ENCODE assay signal across 8 cellular contexts in genomic region chr1:111399792-111400610, GRCh38. TPM values are rescaled to one million over a fixed set of nuclear protein-coding genes. Genes with fewer than 3 reads are reported as not detected.
DNase-seq lines count a peak whose midpoint lies in the region; ATAC-seq and TF ChIP-seq lines count a peak whose summit lies in the region.

No MANE protein-coding gene starts in this region.

- DNase-seq in CD4-positive, alpha-beta T cell = peak in 8 of 10 experiments; percentile 7 to 34 (median 18)
- DNase-seq in GM19240 (ENCODE audit: insufficient read length, low spot score) (peak; percentile 33), NCI-H748 treated with DMSO at 0.1 percent for 48 hours (lab: John Stamatoyannopoulos, UW) (peak; percentile 24), activated T-cell treated with anti-CD3 and anti-CD28 coated beads for 4 hours (peak; percentile 43), glomerular visceral epithelial cell (ENCODE audit: extremely low spot score) (peak; percentile 41), gastrocnemius medialis (no peak), cortex of kidney (lab: John Stamatoyannopoulos, UW) (no peak)

- no peak for TF ChIP-seq POLR2A in gastrocnemius medialis (IDR thresholded peaks at IDR 0.05)

- no peak overlapping the region for H3K4me3 Mint-ChIP-seq in CD4-positive, alpha-beta T cell

- no peaks in the 10 kb centered on the region for H3K36me3 Mint-ChIP-seq in CD4-positive, alpha-beta T cell (ENCODE audit: low read depth)

- peaks cover 2% of the 10 kb centered on the region for H3K9me3 Mint-ChIP-seq in CD4-positive, alpha-beta T cell

- no peaks in the 10 kb centered on the region for H3K27me3 Mint-ChIP-seq in CD4-positive, alpha-beta T cell

- H3K4me1 ChIP-seq in gastrocnemius medialis = no peaks in the 10 kb centered on the region

- no peak overlapping the region for H3K27ac ChIP-seq in CD4-positive, alpha-beta T cell (ENCODE audit: low read depth, low read length)
- H3K27ac ChIP-seq in gastrocnemius medialis = no peak overlapping the region

- CTCF ChIA-PET in CD4-positive, alpha-beta T cell (lab: Charles Lee) = interaction anchor here (0.8 to 1.6 kb wide), 14 partner anchors 10 to 208 kb away, joined by 3 to 9 read pairs (median 3); no protein-coding TSS in a partner anchor

- peak; percentile 84 for TF ChIP-seq CTCF in CD4-positive, alpha-beta T cell (IDR thresholded peaks at IDR 0.05)
- peak in 3 of 5 experiments; percentile 35 to 56 (median 52) for TF ChIP-seq CTCF in gastrocnemius medialis (IDR thresholded peaks at IDR 0.05 in 4 of 5, conservative IDR thresholded peaks at IDR 0.05 in 1 of 5)

- H3K27ac Mint-ChIP-seq in CD4-positive, alpha-beta T cell = no peak overlapping the region

- no peaks in the 10 kb centered on the region for H3K36me3 ChIP-seq in gastrocnemius medialis

- H3K9me3 ChIP-seq in CD4-positive, alpha-beta T cell (ENCODE audit: control insufficient read depth, low read length) = no peaks in the 10 kb centered on the region
- no peaks in the 10 kb centered on the region for H3K9me3 ChIP-seq in gastrocnemius medialis

- H3K27me3 ChIP-seq in CD4-positive, alpha-beta T cell (ENCODE audit: control insufficient read depth, insufficient read depth, low read length) = no peaks in the 10 kb centered on the region
- H3K27me3 ChIP-seq in gastrocnemius medialis = no peaks in the 10 kb centered on the region

- peaks cover 40% of the 10 kb centered on the region for H3K4me1 Mint-ChIP-seq in CD4-positive, alpha-beta T cell (ENCODE audit: low read depth)

- no peak overlapping the region for H3K4me3 ChIP-seq in gastrocnemius medialis

- ATAC-seq in CD4-positive, alpha-beta T cell (ENCODE audit: poor library complexity) = no peak
- ATAC-seq in gastrocnemius medialis = no peak
- no peak for ATAC-seq in HG03469 (IDR thresholded peaks at IDR 0.05; ENCODE audit: unreplicated experiment)

- in situ Hi-C loops in gastrocnemius medialis (cut with MboI; ENCODE audit: low sequenced_read_pairs in 4 of 4) = loop anchor here (10.0 kb wide), 1 partner anchor 175 kb away; the partner anchor contains the start of gene CHI3L2 (in 4 of the 4)

- intact Hi-C loops in CD4-positive, alpha-beta T cell (cut with DNase I, micrococcal nuclease) = loop anchor here (1.0 to 5.0 kb wide), 4 partner anchors 53 to 369 kb away; no protein-coding TSS in a partner anchor
- intact Hi-C loops in gastrocnemius medialis (cut with DNase I; ENCODE audit: low total_unique reads) = loop anchor here (2.0 kb wide), 1 partner anchor 177 kb away; no protein-coding TSS in a partner anchor

- POLR2A ChIA-PET in CD4-positive, alpha-beta T cell (lab: Charles Lee) = interaction anchor here (0.6 to 1.3 kb wide), 5 partner anchors 174 to 260 kb away, joined by 3 to 6 read pairs (median 3); partner anchors contain the start of genes CEPT1 and DRAM2

RNA-seq across cellular contexts. Expression of gene OVGP1, which starts 27.5 kb away (rescaled TPM):
- 10 to 100 TPM; 10.2 to 11.7 TPM for total RNA-seq in CD4-positive, alpha-beta T cell
- under 1 TPM in 3 of 4 donors, not detected in 1; 0.12 to 0.66 (median 0.38) TPM for total RNA-seq in gastrocnemius medialis

RNA-seq across cellular contexts. Expression of gene WDR77, which starts 49.1 kb away (rescaled TPM):
- total RNA-seq in CD4-positive, alpha-beta T cell = 10 to 100 TPM; 12.4 to 15.1 TPM
- total RNA-seq in gastrocnemius medialis = 10 to 100 TPM; 53.3 to 59.2 (median 56.7) TPM

RNA-seq across cellular contexts. Expression of gene ATP5PB, which starts 49.3 kb away (rescaled TPM):
- 10 to 100 TPM; 47.3 to 51.5 TPM for total RNA-seq in CD4-positive, alpha-beta T cell
- 100 to 1,000 TPM; 232 to 350 (median 266) TPM for total RNA-seq in gastrocnemius medialis

Comparison
In these comparisons a context has a peak if more than half of its experiments do, and no peak if none do; other contexts are left out.
1. DNase-seq: peak in CD4-positive, alpha-beta T cell (8 of 10), GM19240 (single experiment), NCI-H748 treated with DMSO at 0.1 percent for 48 hours (single experiment), activated T-cell treated with anti-CD3 and anti-CD28 coated beads for 4 hours (single experiment) and glomerular visceral epithelial cell (single experiment); none in gastrocnemius medialis (0 of 2) and cortex of kidney (single experiment).
2. RNA of gene OVGP1, which starts 27.5 kb away (total RNA-seq): 10.2 to 11.7 TPM in CD4-positive, alpha-beta T cell; 0.12 to 0.66 TPM in gastrocnemius medialis; every median in the first group is over 4 times any median in the second.
3. RNA of gene ATP5PB, which starts 49.3 kb away (total RNA-seq): 232 to 350 TPM in gastrocnemius medialis; 47.3 to 51.5 TPM in CD4-positive, alpha-beta T cell; every median in the first group is over 4 times any median in the second.